In the genomic region with DNA sequence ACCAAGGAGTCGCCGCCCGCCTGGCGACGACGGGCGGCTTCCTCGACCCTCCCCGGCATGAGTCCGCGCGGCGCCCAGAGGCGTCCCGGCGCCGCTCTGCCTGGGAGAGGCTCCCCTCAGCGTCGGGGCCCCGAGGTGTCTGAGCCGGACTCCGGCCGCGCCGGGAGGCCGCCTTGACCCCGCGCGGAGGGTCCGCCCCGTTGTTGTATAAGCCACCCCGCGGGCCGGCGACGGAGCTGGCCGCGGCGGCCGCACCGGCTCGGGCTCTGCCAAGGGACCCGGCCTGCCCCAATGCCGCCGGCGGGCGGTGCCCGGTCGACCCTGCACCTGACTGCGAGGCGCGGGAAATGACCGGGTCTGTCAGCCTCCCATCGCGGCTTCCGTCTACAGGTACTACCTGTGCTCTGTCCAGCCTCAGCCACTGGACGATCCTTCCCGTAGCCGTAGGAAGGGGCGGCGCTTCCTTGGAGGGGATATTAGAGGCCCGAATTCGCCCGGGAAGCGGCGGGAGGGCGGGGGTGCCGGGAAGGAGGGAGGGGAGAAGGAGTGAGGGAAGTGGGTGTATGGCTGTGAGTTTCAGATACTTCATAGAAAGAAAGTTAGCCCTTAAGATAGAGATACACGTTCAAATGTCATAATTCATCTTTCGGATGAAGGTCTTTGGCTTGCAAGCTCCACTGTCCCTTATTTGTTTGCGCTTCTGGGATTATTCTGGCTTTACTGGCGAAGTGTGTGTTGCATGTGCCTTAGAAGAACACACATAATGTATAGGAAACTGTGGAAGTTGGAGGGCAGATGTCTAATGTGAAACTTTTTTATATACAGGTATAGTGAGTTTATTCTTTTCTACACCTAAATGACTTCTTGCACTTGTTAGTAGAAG, we compare ENCODE assay signal across 8 cellular contexts. TPM values are rescaled to one million over a fixed set of nuclear protein-coding genes. Genes with fewer than 3 reads are reported as not detected.
DNase-seq lines count a peak whose midpoint lies in the region; ATAC-seq and TF ChIP-seq lines count a peak whose summit lies in the region.

No MANE protein-coding gene starts in this region.

- H3K4me3 ChIP-seq in mononuclear cell (ENCODE audit: low read length) = peak overlapping the region; percentile 84

- DNase-seq in NCI-H1417 (lab: John Stamatoyannopoulos, UW) (peak; percentile 44 to 83 (median 79)), NCI-H1417 treated with DMSO at 0.1 percent for 48 hours (lab: John Stamatoyannopoulos, UW) (no peak), NCI-H2227 (lab: John Stamatoyannopoulos, UW; ENCODE audit: unreplicated experiment) (peak; percentile 77), endothelial cell (ENCODE audit: low spot score) (peak; percentile 50)
- DNase-seq in activated CD8-positive, alpha-beta T cell treated with anti-CD3 and anti-CD28 coated beads for 36 hours = peak; percentile 56
- peak; percentile 0 to 5 for DNase-seq in stimulated activated CD8-positive, alpha-beta memory T cell treated with anti-CD3 and anti-CD28 coated beads, Interleukin-7, amount 100 ng/mL, for 1 hour (ENCODE audit: low read depth in 2 of 2)

- H3K27me3 ChIP-seq in mononuclear cell (ENCODE audit: insufficient read depth, low read length) = no peaks in the 10 kb centered on the region

- ATAC-seq in HG02840 (IDR thresholded peaks at IDR 0.05; ENCODE audit: low FRiP score, unreplicated experiment) = peak; percentile 33
- peak; percentile 18 for ATAC-seq in activated CD8-positive, alpha-beta T cell treated with anti-CD3 and anti-CD28 coated beads for 36 hours

- H3K4me1 ChIP-seq in mononuclear cell (ENCODE audit: insufficient read depth, low read length) = peaks cover 39% of the 10 kb centered on the region

- H3K27me3 Mint-ChIP-seq in activated CD8-positive, alpha-beta T cell treated with anti-CD3 and anti-CD28 coated beads for 36 hours = no peaks in the 10 kb centered on the region
- peaks cover 3% of the 10 kb centered on the region for H3K27me3 Mint-ChIP-seq in endothelial cell (ENCODE audit: unreplicated experiment)

- POLR2A ChIA-PET in activated CD8-positive, alpha-beta T cell treated with anti-CD3 and anti-CD28 coated beads for 36 hours (lab: Charles Lee) = interaction anchor here (2.0 kb wide), 1 partner anchor 15 kb away, joined by 6 read pairs; no protein-coding TSS in a partner anchor

- H3K9me3 ChIP-seq in mononuclear cell (ENCODE audit: low read depth, low read length) = no peaks in the 10 kb centered on the region

- H3K9me3 Mint-ChIP-seq in activated CD8-positive, alpha-beta T cell treated with anti-CD3 and anti-CD28 coated beads for 36 hours = no peaks in the 10 kb centered on the region
- H3K9me3 Mint-ChIP-seq in endothelial cell (ENCODE audit: unreplicated experiment) = no peaks in the 10 kb centered on the region

- CTCF ChIA-PET in activated CD8-positive, alpha-beta T cell treated with anti-CD3 and anti-CD28 coated beads for 36 hours (lab: Charles Lee) = no interaction called here

- no peaks in the 10 kb centered on the region for H3K36me3 Mint-ChIP-seq in activated CD8-positive, alpha-beta T cell treated with anti-CD3 and anti-CD28 coated beads for 36 hours (ENCODE audit: low read depth)
- H3K36me3 Mint-ChIP-seq in endothelial cell (ENCODE audit: low read depth, unreplicated experiment) = no peaks in the 10 kb centered on the region

- intact Hi-C loops in activated CD8-positive, alpha-beta T cell treated with anti-CD3 and anti-CD28 coated beads for 36 hours (cut with micrococcal nuclease) = no loop called here

- no peak for TF ChIP-seq CTCF in activated CD8-positive, alpha-beta T cell treated with anti-CD3 and anti-CD28 coated beads for 36 hours (IDR thresholded peaks at IDR 0.05)
- TF ChIP-seq CTCF in endothelial cell (IDR thresholded peaks at IDR 0.05; ENCODE audit: unreplicated experiment) = no peak

- H3K4me1 Mint-ChIP-seq in activated CD8-positive, alpha-beta T cell treated with anti-CD3 and anti-CD28 coated beads for 36 hours (ENCODE audit: low read depth) = peaks cover 28% of the 10 kb centered on the region
- H3K4me1 Mint-ChIP-seq in endothelial cell (ENCODE audit: unreplicated experiment) = peaks cover 16% of the 10 kb centered on the region

- peak overlapping the region; percentile 85 for H3K4me3 Mint-ChIP-seq in activated CD8-positive, alpha-beta T cell treated with anti-CD3 and anti-CD28 coated beads for 36 hours
- peak overlapping the region; percentile 94 for H3K4me3 Mint-ChIP-seq in endothelial cell (ENCODE audit: unreplicated experiment)

- peak overlapping the region; percentile 86 for H3K27ac Mint-ChIP-seq in activated CD8-positive, alpha-beta T cell treated with anti-CD3 and anti-CD28 coated beads for 36 hours
- H3K27ac Mint-ChIP-seq in endothelial cell (ENCODE audit: unreplicated experiment) = no peak overlapping the region

RNA-seq across cellular contexts. Expression of gene ABHD5, which starts 0.6 kb away (rescaled TPM):
- total RNA-seq in activated CD8-positive, alpha-beta T cell treated with anti-CD3 and anti-CD28 coated beads for 36 hours = 1 to 10 TPM; 7.8 to 8.4 TPM
- 17.5 TPM for total RNA-seq in endothelial cell (ENCODE audit: unreplicated experiment)
- 22.7 TPM for total RNA-seq in mononuclear cell
